In genomic region chr18:3653263-3653858, GRCh38 we compare ENCODE assay signal across 12 cellular contexts.
DNase-seq lines count a peak whose midpoint lies in the region; ATAC-seq, FAIRE-seq and TF ChIP-seq lines count a peak whose summit lies in the region.
"Had no signal": no experiment of that assay in that cellular context is flagged by ENCODE, and none has a peak within 500 bp of the region (broad histone marks: within the 10 kb centered on the region; RNA-seq: fewer than 3 reads in every experiment).

No MANE protein-coding gene starts in this region.

- H3K9me3 Mint-ChIP-seq in osteocyte (ENCODE audit: unreplicated experiment), result no peaks in the 10 kb centered on the region
- H3K9me3 Mint-ChIP-seq: H9 had no signal

- no peaks in the 10 kb centered on the region for H3K9me2 ChIP-seq in OCI-LY7 (ENCODE audit: insufficient read depth, low read length)

- H3K36me3 ChIP-seq in OCI-LY7 (ENCODE audit: insufficient read depth, low read length), result no peaks in the 10 kb centered on the region
- no peaks in the 10 kb centered on the region for H3K36me3 ChIP-seq in kidney (ENCODE audit: control insufficient read depth in 1 of 2, insufficient read depth in 2 of 2, low read length in 2 of 2)

- H3K9me3 ChIP-seq in OCI-LY7 (ENCODE audit: low read length) (no peaks in the 10 kb centered on the region; the same call in 1 of the 2 replicates), kidney (ENCODE audit: control insufficient read depth in 1 of 2, low read length in 2 of 2) (no peaks in the 10 kb centered on the region)

- no peak for FAIRE-seq in kidney (lab: Jason Lieb, UNC)

- no peaks in the 10 kb centered on the region for H4K20me1 ChIP-seq in OCI-LY7 (ENCODE audit: insufficient read depth, low read length)

- H3K4me1 ChIP-seq in OCI-LY7 (ENCODE audit: insufficient read depth, low read length, poor library complexity, severe bottlenecking) (peaks cover 61% of the 10 kb centered on the region), kidney (ENCODE audit: control insufficient read depth in 1 of 2, insufficient read depth in 1 of 2, low read depth in 1 of 2, low read length in 2 of 2) (no peaks in the 10 kb centered on the region)

- no peak overlapping the region for H3K9ac ChIP-seq in kidney (ENCODE audit: low read length in 2 of 2)

- peaks cover 43% of the 10 kb centered on the region for H3K4me1 Mint-ChIP-seq in osteocyte (ENCODE audit: unreplicated experiment)

- H3K27ac Mint-ChIP-seq in osteocyte (ENCODE audit: unreplicated experiment), result peak overlapping the region; percentile 93

- no peaks in the 10 kb centered on the region for H3K27me3 Mint-ChIP-seq in osteocyte (ENCODE audit: unreplicated experiment)

- TF ChIP-seq CTCF in OCI-LY7 (conservative IDR thresholded peaks at IDR 0.05; ENCODE audit: low read length) (no peak), osteocyte (IDR thresholded peaks at IDR 0.05) (no peak), kidney (IDR thresholded peaks at IDR 0.05; ENCODE audit: borderline replicate concordance, extremely low read depth, insufficient read depth) (no peak)

- intact Hi-C loops in OCI-LY7 (cut with micrococcal nuclease; ENCODE audit: unreplicated experiment), result no loop called here
- intact Hi-C loops in kidney (cut with DNase I), result no loop called here

- no peak overlapping the region for H3K4me2 ChIP-seq in OCI-LY7 (ENCODE audit: low read length)

- H3K36me3 Mint-ChIP-seq in osteocyte (ENCODE audit: unreplicated experiment), result no peaks in the 10 kb centered on the region

- H3K4me3 Mint-ChIP-seq in osteocyte (ENCODE audit: unreplicated experiment), result no peak overlapping the region
- H3K4me3 Mint-ChIP-seq: H9 had no signal

- DNase-seq in DMS53 (lab: John Stamatoyannopoulos, UW) (peak; percentile 68), DMS53 treated with DMSO at 0.1 percent for 48 hours (lab: John Stamatoyannopoulos, UW; ENCODE audit: unreplicated experiment) (no peak), OCI-LY7 (ENCODE audit: low spot score) (no peak), cerebellar cortex (ENCODE audit: low spot score) (peak; percentile 72), osteocyte (ENCODE audit: extremely low spot score, unreplicated experiment) (no peak), kidney (no peak)
- DNase-seq: activated effector memory CD4-positive, alpha-beta T cell treated with Interleukin-2 at 50 U/mL for 16 hours; NCI-H82 had no signal

- ATAC-seq in HG03354 (IDR thresholded peaks at IDR 0.05; ENCODE audit: poor library complexity, severe bottlenecking, unreplicated experiment) (no peak), GM18858 (IDR thresholded peaks at IDR 0.05; ENCODE audit: unreplicated experiment) (no peak)

- CTCF ChIA-PET in OCI-LY7 (lab: Charles Lee; ENCODE audit: unreplicated experiment), result interaction anchor here (0.5 kb wide), 1 partner anchor 13 kb away, joined by 4 read pairs; no protein-coding TSS in a partner anchor

- peak overlapping the region; percentile 71; the same call in 1 of the 2 replicates for H2AFZ ChIP-seq in OCI-LY7 (ENCODE audit: low read length)

- no TSS peak for BruUV-seq in OCI-LY7 (replicated peaks; lab: Mats Ljungman, UMichigan)

- H3K27ac ChIP-seq in OCI-LY7 (ENCODE audit: low read depth, low read length, poor library complexity, severe bottlenecking), result no peak overlapping the region
- H3K27ac ChIP-seq in kidney (ENCODE audit: low read depth in 2 of 2, low read length in 2 of 2), result no peak overlapping the region
- H3K27ac ChIP-seq: 22Rv1 had no signal

- H3K4me3 ChIP-seq in OCI-LY7 (ENCODE audit: low read depth, low read length, poor library complexity, severe bottlenecking) (no peak overlapping the region), kidney (ENCODE audit: low read length in 2 of 2) (no peak overlapping the region)

- no peaks in the 10 kb centered on the region for H3K79me2 ChIP-seq in OCI-LY7 (ENCODE audit: insufficient read depth, low read depth, low read length)

- POLR2A ChIA-PET in OCI-LY7 (lab: Charles Lee), result interaction anchor here (0.8 kb wide), 1 partner anchor 81 kb away, joined by 4 read pairs; no protein-coding TSS in a partner anchor

Comparison
In these comparisons a context has a peak if more than half of its experiments do, and no peak if none do; other contexts are left out.
1. DNase-seq: peak in DMS53 (single experiment) and cerebellar cortex (single experiment); none in DMS53 treated with DMSO at 0.1 percent for 48 hours (single experiment), OCI-LY7 (single experiment), osteocyte (single experiment) and kidney (single experiment).